8 cellular contexts compared by ENCODE assay signal in genomic region chr16:89031715-89032659, GRCh38. TPM values are rescaled to one million over a fixed set of nuclear protein-coding genes. Genes with fewer than 3 reads are reported as not detected.
A peak's percentile ranks its signal among the peaks of the same experiment; 100 is the strongest.
DNase-seq lines count a peak whose midpoint lies in the region; ATAC-seq, FAIRE-seq and TF ChIP-seq lines count a peak whose summit lies in the region.

No MANE protein-coding gene starts in this region.

- no peak overlapping the region for H3K27ac ChIP-seq in gastroesophageal sphincter

- peak; percentile 76 for ATAC-seq in HG03039 (IDR thresholded peaks at IDR 0.05; ENCODE audit: unreplicated experiment)
- ATAC-seq in gastroesophageal sphincter, result peak; percentile 66
- no peak for ATAC-seq in HG03159 (IDR thresholded peaks at IDR 0.05; ENCODE audit: unreplicated experiment)

- H3K4me1 ChIP-seq in gastroesophageal sphincter, result no peaks in the 10 kb centered on the region

- no peaks in the 10 kb centered on the region for H3K36me3 ChIP-seq in gastroesophageal sphincter

- H3K4me3 ChIP-seq in gastroesophageal sphincter, result no peak overlapping the region

- DNase-seq in CMK (ENCODE audit: low read depth) (peak; percentile 58), D721Med (ENCODE audit: insufficient read length, low spot score) (no peak), NCI-H69 (lab: John Stamatoyannopoulos, UW) (no peak)
- peak; percentile 25 to 30 for DNase-seq in activated CD4-positive, alpha-beta T cell treated with anti-CD3 and anti-CD28 coated beads for 24 hours (ENCODE audit: low read depth in 2 of 2)
- DNase-seq in stimulated activated CD8-positive, alpha-beta memory T cell treated with anti-CD3 and anti-CD28 coated beads, Interleukin-4, amount 100 ng/mL, for 4 hours (ENCODE audit: low read depth in 2 of 2, low spot score in 1 of 2), result peak; percentile 7 to 24

- TF ChIP-seq CTCF in gastroesophageal sphincter (IDR thresholded peaks at IDR 0.05) (no peak), D721Med (IDR thresholded peaks at IDR 0.05; ENCODE audit: insufficient read depth, missing control alignments) (no peak)

- 74 to 77% methylated on average over 18 to 23 of the region's 24 CpGs for WGBS in gastroesophageal sphincter (ENCODE audit: low coverage in 1 of 2), 2 donors

- peaks cover 0 to 14% (median 0%) of the 10 kb centered on the region in 3 donors for H3K9me3 ChIP-seq in gastroesophageal sphincter

- peaks cover 52% of the 10 kb centered on the region for H3K27me3 ChIP-seq in gastroesophageal sphincter

- no peak for TF ChIP-seq EP300 in gastroesophageal sphincter (IDR thresholded peaks at IDR 0.05)

- TF ChIP-seq POLR2A in gastroesophageal sphincter (IDR thresholded peaks at IDR 0.05), result no peak

- FAIRE-seq in D721Med (lab: Jason Lieb, UNC), result no peak

RNA-seq across cellular contexts. Expression of gene CBFA2T3, which starts 55.0 kb away (rescaled TPM):
- total RNA-seq in gastroesophageal sphincter, result 1 to 10 TPM; 1.4 to 5.8 (median 1.5) TPM

Comparison
In these comparisons a context has a peak if more than half of its experiments do, and no peak if none do; other contexts are left out.
1. DNase-seq: peak in CMK (single experiment), activated CD4-positive, alpha-beta T cell treated with anti-CD3 and anti-CD28 coated beads for 24 hours (2 of 2) and stimulated activated CD8-positive, alpha-beta memory T cell treated with anti-CD3 and anti-CD28 coated beads, Interleukin-4, amount 100 ng/mL, for 4 hours (2 of 2); none in D721Med (single experiment) and NCI-H69 (single experiment).